Comparison of ENCODE assay signal across 7 cellular contexts in the genomic region with DNA sequence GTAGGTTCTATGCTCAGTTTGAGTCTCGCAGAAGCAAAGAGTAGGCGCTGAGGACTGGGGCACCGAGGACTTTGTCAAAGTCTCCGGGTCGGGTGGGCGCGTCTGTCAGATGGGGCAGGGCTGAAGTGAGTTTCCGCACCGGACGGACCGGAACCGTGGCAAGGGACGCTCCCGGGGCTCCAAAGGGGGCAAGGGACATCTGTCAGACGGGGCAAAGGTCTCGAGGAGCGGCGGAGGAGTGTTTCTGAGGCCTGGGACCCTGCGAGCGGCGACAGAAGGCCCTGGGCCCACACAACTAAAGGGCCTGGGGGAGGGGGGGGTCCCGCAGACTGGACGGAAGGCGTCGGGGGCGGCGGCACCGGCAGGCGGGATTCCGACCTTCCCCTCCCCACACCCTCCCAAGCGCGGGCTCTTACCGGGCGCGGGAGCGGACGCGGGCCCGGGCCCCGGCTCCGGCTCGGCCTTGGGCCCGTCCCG. TPM values are rescaled to one million over a fixed set of nuclear protein-coding genes. Genes with fewer than 3 reads are reported as not detected.
DNase-seq lines count a peak whose midpoint lies in the region; ATAC-seq and TF ChIP-seq lines count a peak whose summit lies in the region.

No MANE protein-coding gene starts in this region.

- peak overlapping the region; percentile 91 for H3K4me3 ChIP-seq in tibial artery

- H3K4me1 ChIP-seq in tibial artery: peaks cover 0 to 52% (median 36%) of the 10 kb centered on the region in 4 donors

- H3K27ac ChIP-seq in tibial artery: peak overlapping the region; percentile 68 to 77

- H3K27me3 ChIP-seq in tibial artery: no peaks in the 10 kb centered on the region

- H3K4me1 Mint-ChIP-seq in brain (peaks cover 26% of the 10 kb centered on the region), memory B cell (peaks cover 22% of the 10 kb centered on the region)

- H3K27ac Mint-ChIP-seq in brain (peak overlapping the region; percentile 97 to 99 (median 98)), memory B cell (peak overlapping the region; percentile 89)

- TF ChIP-seq CTCF in GM13977 (IDR thresholded peaks at IDR 0.05; ENCODE audit: extremely low read depth, insufficient read depth, missing control alignments) (no peak), brain (conservative IDR thresholded peaks at IDR 0.05) (no peak), tibial artery (IDR thresholded peaks at IDR 0.05) (no peak)

- intact Hi-C loops in tibial artery (cut with DNase I; ENCODE audit: low total_unique reads): loop anchor here (10.0 kb wide), 1 partner anchor 257 kb away; no protein-coding TSS in a partner anchor

- H3K4me3 Mint-ChIP-seq in brain (peak overlapping the region; percentile 93 to 99 (median 98)), memory B cell (peak overlapping the region; percentile 96)

- DNase-seq in GM13977 (ENCODE audit: low spot score): peak; percentile 73
- DNase-seq in KBM-7: peak; percentile 20
- DNase-seq in memory B cell (ENCODE audit: low spot score in 2 of 2): no peak
- no peak for DNase-seq in tibial artery
- no peak for DNase-seq in SHP77 treated with DMSO at 0.1 percent for 48 hours (lab: John Stamatoyannopoulos, UW)

- H3K36me3 Mint-ChIP-seq in brain (peaks cover 11% of the 10 kb centered on the region), memory B cell (peaks cover 7% of the 10 kb centered on the region)

- H3K9me3 Mint-ChIP-seq in brain (peaks cover 0 to 5% (median 0%) of the 10 kb centered on the region in 5 experiments), memory B cell (no peaks in the 10 kb centered on the region)

- peak; percentile 14 for ATAC-seq in memory B cell (ENCODE audit: low read depth)
- ATAC-seq in HG03439 (IDR thresholded peaks at IDR 0.05; ENCODE audit: unreplicated experiment): no peak

- H3K36me3 ChIP-seq in tibial artery: peaks cover 4 to 34% (median 16%) of the 10 kb centered on the region in 3 donors

- H3K27me3 Mint-ChIP-seq in brain: peaks cover 14% of the 10 kb centered on the region
- H3K27me3 Mint-ChIP-seq in memory B cell: no peaks in the 10 kb centered on the region

- in situ Hi-C loops in GM13977 (cut with MboI; ENCODE audit: low pct_unique_long_range_greater_than_20kb, low sequenced_read_pairs, unreplicated experiment) (no loop called here), KBM-7 (cut with MboI; ENCODE audit: low pct_unique_long_range_greater_than_20kb, low sequenced_read_pairs) (no loop called here)

- H3K9me3 ChIP-seq in tibial artery: no peaks in the 10 kb centered on the region

RNA-seq across cellular contexts. Expression of a gene that starts 13.3 kb away (rescaled TPM):
- polyA plus RNA-seq in brain (ENCODE audit: insufficient read depth, low read depth, low replicate concordance): 71.8 TPM

RNA-seq across cellular contexts. Expression of a gene that starts 17.7 kb away (rescaled TPM):
- 39.5 TPM for polyA plus RNA-seq in brain (ENCODE audit: insufficient read depth, low read depth, low replicate concordance)

RNA-seq across cellular contexts. Expression of a gene that starts 32.3 kb away (rescaled TPM):
- polyA plus RNA-seq in brain (ENCODE audit: insufficient read depth, low read depth, low replicate concordance): 1.1 TPM

RNA-seq across cellular contexts. Expression of a gene that starts 47.2 kb away (rescaled TPM):
- polyA plus RNA-seq in brain (ENCODE audit: insufficient read depth, low read depth, low replicate concordance): not detected

RNA-seq across cellular contexts. Expression of a gene that starts 52.5 kb away (rescaled TPM):
- 5.4 TPM for polyA plus RNA-seq in brain (ENCODE audit: insufficient read depth, low read depth, low replicate concordance)

Comparison
In these comparisons a context has a peak if more than half of its experiments do, and no peak if none do; other contexts are left out.
1. DNase-seq: peak in GM13977 (single experiment) and KBM-7 (single experiment); none in memory B cell (0 of 2), tibial artery (0 of 2) and SHP77 treated with DMSO at 0.1 percent for 48 hours (single experiment).